In the genomic region with DNA sequence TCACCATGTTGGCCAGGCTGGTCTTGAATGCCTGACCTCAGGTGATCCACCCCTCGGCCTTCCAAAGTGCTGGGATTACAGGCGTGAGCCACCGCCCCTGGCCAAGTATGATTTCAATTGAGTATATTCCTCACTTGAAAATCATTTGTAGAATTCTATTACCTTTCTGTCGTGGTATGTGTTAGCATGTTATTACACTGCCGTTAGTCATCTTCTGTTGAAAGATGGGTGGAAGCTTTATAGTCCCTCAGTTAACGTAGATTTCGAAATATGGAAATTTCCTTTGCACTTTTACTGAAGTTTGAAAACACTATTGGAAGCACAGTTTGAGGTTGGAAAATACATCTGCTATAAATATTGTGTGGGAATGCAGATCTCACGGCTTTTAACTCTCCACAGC, we compare ENCODE assay signal across 1 cellular context.
TF ChIP-seq lines count a peak whose summit lies in the region.

No MANE protein-coding gene starts in this region.

TF ChIP-seq in SK-N-SH, 30 proteins besides CTCF, POLR2A, EP300 and RAD21:
- TF ChIP-seq RXRA (IDR thresholded peaks at IDR 0.05; ENCODE audit: borderline replicate concordance, low read depth): no peak
- no peak for TF ChIP-seq FOXM1 (IDR thresholded peaks at IDR 0.05; ENCODE audit: low read depth)
- TF ChIP-seq FOSL2 (IDR thresholded peaks at IDR 0.05; ENCODE audit: borderline replicate concordance, low read depth): peak; percentile 19; the same call in 1 of the 2 replicates
- no peak for TF ChIP-seq JUND (IDR thresholded peaks at IDR 0.05)
- peak; percentile 24; the same call in 1 of the 2 replicates for TF ChIP-seq TEAD4 (IDR thresholded peaks at IDR 0.05; ENCODE audit: borderline replicate concordance, insufficient read depth)
- TF ChIP-seq TCF12 (IDR thresholded peaks at IDR 0.05): peak; percentile 20; the same call in 1 of the 2 replicates
